1 cellular context compared by ENCODE assay signal in genomic region chr3:156642750-156643728, GRCh38.
TF ChIP-seq lines count a peak whose summit lies in the region.

No MANE protein-coding gene starts in this region.

TF ChIP-seq in IMR-90, 13 proteins besides CTCF, POLR2A, EP300 and RAD21 (continued from another document):
- no peak for TF ChIP-seq RCOR1 (IDR thresholded peaks at IDR 0.05; ENCODE audit: insufficient replicate concordance, low read length)
